In genomic region chr5:54159837-54160215, GRCh38 we compare ENCODE assay signal across 21 cellular contexts.
"Had no signal": no experiment of that assay in that cellular context is flagged by ENCODE, and none has a peak within 500 bp of the region (broad histone marks: within the 10 kb centered on the region; RNA-seq: fewer than 3 reads in every experiment).

No MANE protein-coding gene starts in this region.

- H3K4me1 ChIP-seq: psoas muscle, upper lobe of left lung had no signal

- H3K9me3 ChIP-seq: left ventricle myocardium inferior, mucosa of descending colon, psoas muscle, testis, upper lobe of left lung had no signal

- H3K4me3 ChIP-seq: heart right ventricle, left ventricle myocardium inferior, mucosa of descending colon, psoas muscle, testis, upper lobe of left lung had no signal

- H3K4me1 Mint-ChIP-seq: immature natural killer cell, T-cell had no signal

- H3K27me3 ChIP-seq: brain microvascular endothelial cell, heart right ventricle, testis, upper lobe of left lung had no signal

- H3K4me3 Mint-ChIP-seq: activated B cell treated with CpG ODN at 0.5 μM for 24 hours; activated CD4-positive, alpha-beta memory T cell treated with anti-CD3 and anti-CD28 coated beads for 36 hours; activated naive CD8-positive, alpha-beta T cell treated with anti-CD3 and anti-CD28 coated beads for 36 hours; central memory CD8-positive, alpha-beta T cell; immature natural killer cell; naive thymus-derived CD4-positive, alpha-beta T cell; T-cell had no signal

- H3K36me3 ChIP-seq: brain microvascular endothelial cell, left ventricle myocardium inferior, upper lobe of left lung had no signal

- H3K27ac ChIP-seq: brain microvascular endothelial cell, heart right ventricle, left ventricle myocardium inferior, psoas muscle, testis, upper lobe of left lung had no signal

- ATAC-seq: mucosa of descending colon, psoas muscle, right cardiac atrium, T-cell had no signal

- H3K27ac Mint-ChIP-seq: activated B cell treated with CpG ODN at 0.5 μM for 24 hours; activated CD4-positive, alpha-beta memory T cell treated with anti-CD3 and anti-CD28 coated beads for 36 hours; activated naive CD8-positive, alpha-beta T cell treated with anti-CD3 and anti-CD28 coated beads for 36 hours; T-cell had no signal

- H3K27me3 Mint-ChIP-seq: activated B cell treated with CpG ODN at 0.5 μM for 24 hours; activated CD4-positive, alpha-beta memory T cell treated with anti-CD3 and anti-CD28 coated beads for 36 hours; activated naive CD8-positive, alpha-beta T cell treated with anti-CD3 and anti-CD28 coated beads for 36 hours; central memory CD8-positive, alpha-beta T cell; naive thymus-derived CD4-positive, alpha-beta T cell; T-cell had no signal

- DNase-seq: activated B cell treated with CpG ODN at 0.5 μM for 24 hours; activated CD4-positive, alpha-beta memory T cell treated with anti-CD3 and anti-CD28 coated beads for 36 hours; activated CD4-positive, alpha-beta T cell treated with anti-CD3 and anti-CD28 coated beads for 4 hours; activated naive CD8-positive, alpha-beta T cell treated with anti-CD3 and anti-CD28 coated beads for 36 hours; amygdala; effector CD4-positive, alpha-beta T cell; heart right ventricle; immature natural killer cell; kidney glomerular epithelial cell; left ventricle myocardium inferior; mucosa of descending colon; naive thymus-derived CD4-positive, alpha-beta T cell; psoas muscle; right cardiac atrium; small intestine; stimulated activated CD4-positive, alpha-beta T cell treated with anti-CD3 and anti-CD28 coated beads, Interleukin-4, amount 100 ng/mL, for 1 hour; T-cell; testis; upper lobe of left lung had no signal

- H3K9me3 Mint-ChIP-seq: central memory CD8-positive, alpha-beta T cell had no signal
